ENCODE assay signal across 14 cellular contexts in the genomic region with DNA sequence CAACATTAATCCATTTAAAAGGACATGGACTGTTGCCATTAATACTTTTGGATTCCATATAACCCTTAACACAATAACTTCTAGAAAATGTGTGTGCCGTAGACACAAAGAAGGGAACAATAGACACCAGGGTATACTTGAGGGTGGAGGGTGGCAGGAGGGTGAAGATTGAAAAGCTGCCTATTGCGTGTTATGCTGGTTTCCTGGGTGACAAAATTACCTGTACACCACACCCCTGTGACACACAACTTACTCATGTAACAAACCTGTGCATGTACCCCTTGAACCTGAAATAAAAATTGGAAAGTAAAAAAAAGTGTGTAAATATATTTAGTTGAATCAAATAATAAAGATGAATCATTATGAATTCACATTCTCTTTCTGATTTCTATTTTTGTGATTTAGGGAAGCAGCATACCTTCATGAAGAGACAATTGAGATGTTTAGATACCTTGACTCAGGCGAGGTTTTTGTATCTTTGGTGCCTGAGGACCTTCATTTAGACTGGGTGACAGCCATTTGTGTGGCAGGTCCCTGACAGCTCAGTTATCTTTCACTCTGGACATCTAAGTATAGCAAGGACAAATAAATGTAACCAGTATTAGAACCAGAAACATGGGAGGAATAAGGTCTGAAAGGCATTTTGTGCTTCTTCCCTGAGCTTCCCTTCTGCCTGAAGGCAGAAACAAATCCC. TPM values are rescaled to one million over a fixed set of nuclear protein-coding genes. Genes with fewer than 3 reads are reported as not detected.
DNase-seq lines count a peak whose midpoint lies in the region; ATAC-seq, FAIRE-seq and TF ChIP-seq lines count a peak whose summit lies in the region.
"Had no signal": no experiment of that assay in that cellular context is flagged by ENCODE, and none has a peak within 500 bp of the region (broad histone marks: within the 10 kb centered on the region; RNA-seq: fewer than 3 reads in every experiment).

No MANE protein-coding gene starts in this region.

- peaks cover 92% of the 10 kb centered on the region for H3K4me1 Mint-ChIP-seq in activated CD4-positive, alpha-beta T cell treated with anti-CD3 and anti-CD28 coated beads for 36 hours

- peaks cover 63 to 64% of the 10 kb centered on the region in 2 experiments for H3K4me1 ChIP-seq in neutrophil (ENCODE audit: control insufficient read depth in 1 of 2, insufficient read depth in 1 of 2, low read depth in 1 of 2, low read length in 1 of 2)

- TF ChIP-seq CTCF in bronchial epithelial cell (IDR thresholded peaks at IDR 0.05; ENCODE audit: insufficient read depth, low read length, severe bottlenecking): no peak
- TF ChIP-seq CTCF in neutrophil (IDR thresholded peaks at IDR 0.05): no peak

- H3K4me3 Mint-ChIP-seq in activated CD4-positive, alpha-beta T cell treated with anti-CD3 and anti-CD28 coated beads for 36 hours: peak overlapping the region; percentile 13
- H3K4me3 Mint-ChIP-seq: neural crest cell had no signal

- intact Hi-C loops in activated CD4-positive, alpha-beta T cell treated with anti-CD3 and anti-CD28 coated beads for 36 hours (cut with DNase I, micrococcal nuclease): no loop called here

- H3K36me3 Mint-ChIP-seq in activated CD4-positive, alpha-beta T cell treated with anti-CD3 and anti-CD28 coated beads for 36 hours (ENCODE audit: low read depth): peaks cover 42% of the 10 kb centered on the region

- H3K27me3 ChIP-seq in bronchial epithelial cell (ENCODE audit: control insufficient read depth, insufficient read depth, low read length): no peaks in the 10 kb centered on the region
- H3K27me3 ChIP-seq in neutrophil: no peaks in the 10 kb centered on the region
- H3K27me3 ChIP-seq: adrenal gland had no signal

- H3K9me3 ChIP-seq in neutrophil: no peaks in the 10 kb centered on the region
- H3K9me3 ChIP-seq: adrenal gland had no signal

- peaks cover 2% of the 10 kb centered on the region for H3K9me3 Mint-ChIP-seq in activated CD4-positive, alpha-beta T cell treated with anti-CD3 and anti-CD28 coated beads for 36 hours (ENCODE audit: low read depth)

- H3K27ac Mint-ChIP-seq in activated CD4-positive, alpha-beta T cell treated with anti-CD3 and anti-CD28 coated beads for 36 hours: peak overlapping the region; percentile 84

- H3K27me3 Mint-ChIP-seq in activated CD4-positive, alpha-beta T cell treated with anti-CD3 and anti-CD28 coated beads for 36 hours: no peaks in the 10 kb centered on the region

- POLR2A ChIA-PET in activated CD4-positive, alpha-beta T cell treated with anti-CD3 and anti-CD28 coated beads for 36 hours (lab: Charles Lee): interaction anchor here (0.6 kb wide), 1 partner anchor 277 kb away, joined by 3 read pairs; no protein-coding TSS in a partner anchor

- H3K4me3 ChIP-seq in bronchial epithelial cell (ENCODE audit: low read depth, low read length): no peak overlapping the region
- H3K4me3 ChIP-seq in neutrophil (ENCODE audit: low read depth in 1 of 2, low read length in 1 of 2): no peak overlapping the region
- H3K4me3 ChIP-seq: adrenal gland, smooth muscle cell had no signal

- in situ Hi-C loops in ACHN (cut with HindIII; ENCODE audit: low pct_ligation_motif_present, low pct_unique_long_range_greater_than_20kb, low sequenced_read_pairs): no loop called here

- ATAC-seq in activated CD4-positive, alpha-beta T cell treated with anti-CD3 and anti-CD28 coated beads for 36 hours: peak; percentile 45

- FAIRE-seq in bronchial epithelial cell (lab: Jason Lieb, UNC): no peak

- CTCF ChIA-PET in activated CD4-positive, alpha-beta T cell treated with anti-CD3 and anti-CD28 coated beads for 36 hours (lab: Charles Lee): interaction anchor here (0.6 kb wide), 1 partner anchor 251 kb away, joined by 4 read pairs; no protein-coding TSS in a partner anchor

- peak overlapping the region; percentile 61 for H3K27ac ChIP-seq in neutrophil

- DNase-seq in activated CD4-positive, alpha-beta T cell treated with anti-CD3 and anti-CD28 coated beads for 36 hours: no peak
- no peak for DNase-seq in activated CD4-positive, alpha-beta T cell treated with anti-CD3 and anti-CD28 coated beads for 1 hour
- DNase-seq in NCI-H748 (lab: John Stamatoyannopoulos, UW; ENCODE audit: unreplicated experiment) (peak; percentile 58), bronchial epithelial cell (ENCODE audit: low read depth) (peak; percentile 98), NCI-H1436 treated with DMSO at 0.1 percent for 48 hours (lab: John Stamatoyannopoulos, UW) (no peak), SW480 (ENCODE audit: low spot score) (no peak), ACHN (no peak)
- DNase-seq: adrenal gland, foreskin fibroblast, NCI-H226 had no signal

- H3K36me3 ChIP-seq in bronchial epithelial cell (ENCODE audit: control insufficient read depth, insufficient read depth, low read length): no peaks in the 10 kb centered on the region
- H3K36me3 ChIP-seq in neutrophil: no peaks in the 10 kb centered on the region
- H3K36me3 ChIP-seq: adrenal gland had no signal

RNA-seq across cellular contexts. Expression of gene GIMAP8, which starts 28.7 kb away (rescaled TPM):
- 1 to 10 TPM; 7.7 to 9.6 TPM for total RNA-seq in activated CD4-positive, alpha-beta T cell treated with anti-CD3 and anti-CD28 coated beads for 36 hours
- total RNA-seq in bronchial epithelial cell: under 0.01 TPM in 2 replicates
- total RNA-seq: kidney epithelial cell, neural crest cell, smooth muscle cell had no signal

RNA-seq across cellular contexts. Expression of gene GIMAP7, which starts 35.5 kb away (rescaled TPM):
- total RNA-seq in activated CD4-positive, alpha-beta T cell treated with anti-CD3 and anti-CD28 coated beads for 36 hours: 10 to 100 TPM; 34.5 to 36.9 TPM
- not detected in 2 replicates for total RNA-seq in bronchial epithelial cell
- total RNA-seq: kidney epithelial cell, neural crest cell, smooth muscle cell had no signal

Comparison
In these comparisons a context has a peak if more than half of its experiments do, and no peak if none do; other contexts are left out.
1. DNase-seq: peak in NCI-H748 (single experiment) and bronchial epithelial cell (single experiment); none in activated CD4-positive, alpha-beta T cell treated with anti-CD3 and anti-CD28 coated beads for 36 hours (single experiment), activated CD4-positive, alpha-beta T cell treated with anti-CD3 and anti-CD28 coated beads for 1 hour (single experiment), NCI-H1436 treated with DMSO at 0.1 percent for 48 hours (single experiment), SW480 (single experiment) and ACHN (single experiment).
2. RNA of gene GIMAP7, which starts 35.5 kb away (total RNA-seq): 34.5 to 36.9 TPM in activated CD4-positive, alpha-beta T cell treated with anti-CD3 and anti-CD28 coated beads for 36 hours; not detected in bronchial epithelial cell; every median in the first group is over 10 times any median in the second.